15 cellular contexts compared by ENCODE assay signal in genomic region chr17:28575126-28575795, GRCh38. TPM values are rescaled to one million over a fixed set of nuclear protein-coding genes. Genes with fewer than 3 reads are reported as not detected.
DNase-seq lines count a peak whose midpoint lies in the region; ATAC-seq and TF ChIP-seq lines count a peak whose summit lies in the region.
"Had no signal": no experiment of that assay in that cellular context is flagged by ENCODE, and none has a peak within 500 bp of the region (broad histone marks: within the 10 kb centered on the region; RNA-seq: fewer than 3 reads in every experiment).

No MANE protein-coding gene starts in this region.

- peak; percentile 19; the same call in 1 of the 2 replicates for TF ChIP-seq CTCF in BJ (IDR thresholded peaks at IDR 0.05; ENCODE audit: insufficient read depth, low read depth, low read length)
- peak; percentile 47 for TF ChIP-seq CTCF in GM12872 (IDR thresholded peaks at IDR 0.05; ENCODE audit: insufficient read depth, low read depth, low read length)
- TF ChIP-seq CTCF in astrocyte of the spinal cord (IDR thresholded peaks at IDR 0.05; ENCODE audit: low read depth, low read length) = peak; percentile 2

- POLR2A ChIA-PET in BJ (lab: Charles Lee) = no interaction called here

- ATAC-seq in right cardiac atrium = peak; percentile 49 to 53
- no peak for ATAC-seq in GM18858 (IDR thresholded peaks at IDR 0.05; ENCODE audit: unreplicated experiment)
- ATAC-seq in GM18511 (IDR thresholded peaks at IDR 0.05; ENCODE audit: unreplicated experiment) = no peak
- ATAC-seq: activated CD8-positive, alpha-beta memory T cell treated with anti-CD3 and anti-CD28 coated beads, Interleukin-2, amount 10 ng/mL, durations not matched to agents 7 days and 5 days had no signal

- H3K4me1 ChIP-seq in right cardiac atrium (ENCODE audit: control insufficient read depth, insufficient read depth, low read length) = no peaks in the 10 kb centered on the region

- H3K27me3 ChIP-seq in BJ (ENCODE audit: control insufficient read depth, insufficient read depth, low read length) = no peaks in the 10 kb centered on the region
- H3K27me3 ChIP-seq in right cardiac atrium (ENCODE audit: control insufficient read depth, insufficient read depth) = no peaks in the 10 kb centered on the region

- peaks cover 14% of the 10 kb centered on the region for H3K36me3 ChIP-seq in BJ (ENCODE audit: control insufficient read depth, insufficient read depth, low read length)
- H3K36me3 ChIP-seq: thoracic aorta had no signal

- intact Hi-C loops in right cardiac atrium (cut with DNase I) = no loop called here

- DNase-seq in BJ (ENCODE audit: low read depth) (no peak), astrocyte of the spinal cord (ENCODE audit: low read depth, low spot score) (no peak), right cardiac atrium (peak; percentile 73 to 90 (median 82)), NCI-H2227 treated with DMSO at 0.1 percent for 48 hours (lab: John Stamatoyannopoulos, UW) (no peak), NCI-H146 (lab: John Stamatoyannopoulos, UW) (no peak)
- DNase-seq: activated CD8-positive, alpha-beta memory T cell treated with anti-CD3 and anti-CD28 coated beads, Interleukin-2, amount 10 ng/mL, durations not matched to agents 7 days and 5 days; CD8-positive, alpha-beta memory T cell; NCI-H1092; NCI-H526 treated with DMSO at 0.1 percent for 48 hours had no signal

- no peaks in the 10 kb centered on the region for H3K9me3 ChIP-seq in right cardiac atrium (ENCODE audit: control insufficient read depth, low read length)
- H3K9me3 ChIP-seq: thoracic aorta had no signal

- in situ Hi-C loops in astrocyte of the spinal cord (cut with HindIII; ENCODE audit: low sequenced_read_pairs) = no loop called here

- 68% methylated on average over 14 of the region's 14 CpGs for WGBS in right cardiac atrium

- CTCF ChIA-PET in BJ (lab: Yijun Ruan, JAX) = interaction anchor here (1.0 to 1.8 kb wide), 3 partner anchors 22 to 37 kb away, joined by 3 to 7 read pairs (median 3); partner anchors contain the start of gene UNC119

- H3K4me3 ChIP-seq in BJ (ENCODE audit: low read depth, low read length) = no peak overlapping the region
- H3K4me3 ChIP-seq in astrocyte of the spinal cord (ENCODE audit: low read depth, low read length) = no peak overlapping the region
- no peak overlapping the region for H3K4me3 ChIP-seq in right cardiac atrium (ENCODE audit: low read length)

- peak overlapping the region; percentile 18 for H3K27ac ChIP-seq in right cardiac atrium (ENCODE audit: low read length)
- H3K27ac ChIP-seq: HL-60, parathyroid adenoma, thoracic aorta had no signal

RNA-seq across cellular contexts. Expression of gene ALDOC, which starts 1.4 kb away (rescaled TPM):
- polyA plus RNA-seq in BJ (2011; rRNA removed) = 50.0 and 65.4 TPM in 2 replicates
- polyA minus RNA-seq in BJ (2011; rRNA and poly(A)+ RNA removed) = 25.0 and 43.8 TPM in 2 replicates
- 100 to 1,000 TPM; 191 to 390 (median 276) TPM for total RNA-seq in right cardiac atrium
- 283 TPM for polyA plus RNA-seq in right cardiac atrium

RNA-seq across cellular contexts. Expression of gene PIGS, which starts 3.9 kb away (rescaled TPM):
- polyA plus RNA-seq in BJ (2011; rRNA removed) = 33.4 and 99.5 TPM in 2 replicates
- polyA minus RNA-seq in BJ (2011; rRNA and poly(A)+ RNA removed) = 25.4 and 32.1 TPM in 2 replicates
- 10 to 100 TPM; 36.4 to 41.8 (median 40.7) TPM for total RNA-seq in right cardiac atrium
- 16.6 TPM for polyA plus RNA-seq in right cardiac atrium

RNA-seq across cellular contexts. Expression of gene UNC119, which starts 22.8 kb away (rescaled TPM):
- polyA plus RNA-seq in BJ (2011; rRNA removed) = 82.8 and 150 TPM in 2 replicates
- polyA minus RNA-seq in BJ (2011; rRNA and poly(A)+ RNA removed) = 19.0 and 52.6 TPM in 2 replicates
- 10 to 100 TPM; 14.0 to 28.8 (median 21.0) TPM for total RNA-seq in right cardiac atrium
- 22.8 TPM for polyA plus RNA-seq in right cardiac atrium

RNA-seq across cellular contexts. Expression of gene SPAG5, which starts 23.6 kb away (rescaled TPM):
- polyA plus RNA-seq in BJ (2011; rRNA removed) (36.1 and 41.3 TPM in 2 replicates), right cardiac atrium (1.2 TPM)
- 29.0 and 47.9 TPM in 2 replicates for polyA minus RNA-seq in BJ (2011; rRNA and poly(A)+ RNA removed)
- 1 to 10 TPM in 3 of 4 donors, under 1 TPM in 1; 0.81 to 2.7 (median 2.1) TPM for total RNA-seq in right cardiac atrium

RNA-seq across cellular contexts. Expression of gene RSKR, which starts 38.7 kb away (rescaled TPM):
- polyA plus RNA-seq in BJ (2011; rRNA removed) (3.7 and 4.8 TPM in 2 replicates), right cardiac atrium (2.9 TPM)
- 3.9 and 7.2 TPM in 2 replicates for polyA minus RNA-seq in BJ (2011; rRNA and poly(A)+ RNA removed)
- total RNA-seq in right cardiac atrium = 1 to 10 TPM; 2.9 to 4.7 (median 4.3) TPM

Comparison
In these comparisons a context has a peak if more than half of its experiments do, and no peak if none do; other contexts are left out.
1. DNase-seq: peak in right cardiac atrium (3 of 3); none in BJ (single experiment), astrocyte of the spinal cord (single experiment), NCI-H2227 treated with DMSO at 0.1 percent for 48 hours (single experiment) and NCI-H146 (single experiment).
2. ATAC-seq: peak in right cardiac atrium (2 of 2); none in GM18858 (single experiment) and GM18511 (single experiment).
3. Peak in every context shown above with its lines, with median percentiles within 50 percentile points of each other: CTCF ChIP-seq.